ENCODE assay signal across 1 cellular context in genomic region chr11:61972796-61973602, GRCh38.
TF ChIP-seq lines count a peak whose summit lies in the region.

No MANE protein-coding gene starts in this region.

TF ChIP-seq in K562, 482 proteins besides CTCF, POLR2A, EP300 and RAD21 (continues in another document):
- no peak for TF ChIP-seq SFPQ (IDR thresholded peaks at IDR 0.05; ENCODE audit: low read depth, low read length)
- TF ChIP-seq PML (IDR thresholded peaks at IDR 0.05; ENCODE audit: low read length): no peak
- peak; percentile 15 for TF ChIP-seq SMAD4 (CRISPR knock-in tag; conservative IDR thresholded peaks at IDR 0.05)
- no peak for TF ChIP-seq HNRNPK (IDR thresholded peaks at IDR 0.05; ENCODE audit: low read depth, low read length, poor library complexity, severe bottlenecking)
- TF ChIP-seq FOXK2 (conservative IDR thresholded peaks at IDR 0.05 in 1 of 2, IDR thresholded peaks at IDR 0.05 in 1 of 2; ENCODE audit: low read depth in 2 of 2): no peak
- TF ChIP-seq HINFP (tag; conservative IDR thresholded peaks at IDR 0.05; ENCODE audit: low read depth): peak; percentile 56
- TF ChIP-seq KLF13 (tag; IDR thresholded peaks at IDR 0.05; ENCODE audit: borderline replicate concordance, low read depth): peak; percentile 8; the same call in 1 of the 2 replicates
- TF ChIP-seq RBM25 (IDR thresholded peaks at IDR 0.05; ENCODE audit: low read depth, low read length, severe bottlenecking): no peak
- TF ChIP-seq MAX (CRISPR knock-in tag; IDR thresholded peaks at IDR 0.05): peak; percentile 52; the same call in 1 of the 2 replicates
- TF ChIP-seq HES1 (IDR thresholded peaks at IDR 0.05; ENCODE audit: low read depth): no peak
- peak; percentile 42; the same call in 1 of the 2 replicates for TF ChIP-seq ZFX (CRISPR knock-in tag; IDR thresholded peaks at IDR 0.05)
- 0 out of 2 replicates have a peak, but pooled peaks have one; percentile 8 for TF ChIP-seq PTRF (tag; IDR thresholded peaks at IDR 0.05)
- TF ChIP-seq ZNF79 (CRISPR knock-in tag; IDR thresholded peaks at IDR 0.05; ENCODE audit: low read depth): 0 out of 2 replicates have a peak, but pooled peaks have one; percentile 23
- TF ChIP-seq CEBPB (tag; IDR thresholded peaks at IDR 0.05): peak; percentile 95
- TF ChIP-seq JUND (IDR thresholded peaks at IDR 0.05; ENCODE audit: borderline replicate concordance, low read depth, low read length): peak; percentile 59
- peak; percentile 51; the same call in 1 of the 3 replicates for TF ChIP-seq JUND (tag; IDR thresholded peaks at IDR 0.05; ENCODE audit: borderline replicate concordance, low read depth, low read length)
- TF ChIP-seq IRF9 (tag; IDR thresholded peaks at IDR 0.05): peak; percentile 92
- TF ChIP-seq MGA (IDR thresholded peaks at IDR 0.05): peak; percentile 34; the same call in 1 of the 2 replicates
- peak; percentile 29; the same call in 1 of the 2 replicates for TF ChIP-seq SP1 (CRISPR knock-in tag; IDR thresholded peaks at IDR 0.05)
- no peak for TF ChIP-seq NKRF (IDR thresholded peaks at IDR 0.05; ENCODE audit: borderline replicate concordance)
- 0 out of 2 replicates have a peak, but pooled peaks have one; percentile 61 for TF ChIP-seq CUX1 (CRISPR knock-in tag; IDR thresholded peaks at IDR 0.05)
- TF ChIP-seq RHOXF2B (CRISPR knock-in tag; conservative IDR thresholded peaks at IDR 0.05): 0 out of 2 replicates have a peak, but pooled peaks have one; percentile 41
- no peak for TF ChIP-seq POLR2H (tag; IDR thresholded peaks at IDR 0.05; ENCODE audit: low read depth)
- no peak for TF ChIP-seq NR4A1 (CRISPR knock-in tag; IDR thresholded peaks at IDR 0.05)
- peak; percentile 37; the same call in 1 of the 2 replicates for TF ChIP-seq NR4A1 (tag; IDR thresholded peaks at IDR 0.05)
- no peak for TF ChIP-seq ETS2 (tag; IDR thresholded peaks at IDR 0.05; ENCODE audit: borderline replicate concordance, poor library complexity, severe bottlenecking)
